ENCODE assay signal across 26 cellular contexts in genomic region chr4:107138433-107138832, GRCh38.
"Had no signal": no experiment of that assay in that cellular context is flagged by ENCODE, and none has a peak within 500 bp of the region (broad histone marks: within the 10 kb centered on the region; RNA-seq: fewer than 3 reads in every experiment).

No MANE protein-coding gene starts in this region.

- H3K27me3 ChIP-seq: heart left ventricle, ovary, transverse colon, upper lobe of left lung, vagina had no signal

- DNase-seq: heart left ventricle; kidney glomerular epithelial cell; left cardiac atrium; left ventricle myocardium inferior; mesendoderm; naive thymus-derived CD4-positive, alpha-beta T cell; ovary; retina; right cardiac atrium; stimulated activated CD4-positive, alpha-beta T cell treated with anti-CD3 and anti-CD28 coated beads, Interleukin-1b, Interleukin-23, amount 100 ng/mL, for 48 hours; stimulated activated CD4-positive, alpha-beta T cell treated with anti-CD3 and anti-CD28 coated beads, Interleukin-2, amount 100 ng/mL, for 48 hours; stimulated activated CD4-positive, alpha-beta T cell treated with anti-CD3 and anti-CD28 coated beads, Interleukin-4, amount 100 ng/mL, for 4 hours; stimulated activated CD8-positive, alpha-beta memory T cell treated with anti-CD3 and anti-CD28 coated beads, Interleukin-4, amount 100 ng/mL, for 48 hours; stimulated activated naive CD4-positive, alpha-beta T cell treated with Interleukin-2 at 50 U/mL for 16 hours; stimulated activated naive CD8-positive, alpha-beta T cell treated with anti-CD3 and anti-CD28 coated beads, Interleukin-15, amount 100 ng/mL, for 72 hours; substantia nigra; transverse colon; upper lobe of left lung had no signal

- H3K36me3 ChIP-seq: heart left ventricle, left ventricle myocardium inferior, ovary, prostate gland, transverse colon, upper lobe of left lung, vagina had no signal

- H3K27ac ChIP-seq: heart left ventricle, left ventricle myocardium inferior, ovary, prostate gland, transverse colon, upper lobe of left lung, vagina had no signal

- H3K9me3 ChIP-seq: heart left ventricle, left ventricle myocardium inferior, ovary, prostate gland, transverse colon, upper lobe of left lung, vagina had no signal

- H3K9me3 Mint-ChIP-seq: naive thymus-derived CD4-positive, alpha-beta T cell; stimulated activated memory B cell treated with anti-CD40 and anti-IgM and Interleukin-4, amounts not matched to agents 10 μg/mL and 1 μg/mL and 100 μg/mL, for 72 hours; stimulated activated naive CD8-positive, alpha-beta T cell treated with anti-CD3 and anti-CD28 coated beads, Interleukin-15, amount 100 ng/mL, for 72 hours had no signal

- H3K4me3 ChIP-seq: heart left ventricle, left ventricle myocardium inferior, lung, ovary, prostate gland, smooth muscle cell, transverse colon, upper lobe of left lung, vagina had no signal

- H3K4me1 Mint-ChIP-seq: naive thymus-derived CD4-positive, alpha-beta T cell; stimulated activated memory B cell treated with anti-CD40 and anti-IgM and Interleukin-4, amounts not matched to agents 10 μg/mL and 1 μg/mL and 100 μg/mL, for 72 hours; stimulated activated naive CD8-positive, alpha-beta T cell treated with anti-CD3 and anti-CD28 coated beads, Interleukin-15, amount 100 ng/mL, for 72 hours had no signal

- H3K27me3 Mint-ChIP-seq: natural killer cell treated with Interleukin-12 subunit alpha and Interleukin-12 subunit beta and Interleukin-15 and Interleukin-18, amount 100 ng/mL, for 72 hours; stimulated activated memory B cell treated with anti-CD40 and anti-IgM and Interleukin-4, amounts not matched to agents 10 μg/mL and 1 μg/mL and 100 μg/mL, for 72 hours; stimulated activated naive CD8-positive, alpha-beta T cell treated with anti-CD3 and anti-CD28 coated beads, Interleukin-15, amount 100 ng/mL, for 72 hours had no signal

- ATAC-seq: heart left ventricle; left cardiac atrium; naive thymus-derived CD4-positive, alpha-beta T cell; natural killer cell treated with Interleukin-12 subunit alpha and Interleukin-12 subunit beta and Interleukin-15 and Interleukin-18, amount 100 ng/mL, for 72 hours; right cardiac atrium; sciatic nerve; stimulated activated memory B cell treated with anti-CD40 and anti-IgM and Interleukin-4, amounts not matched to agents 10 μg/mL and 1 μg/mL and 100 μg/mL, for 72 hours; stimulated activated naive CD8-positive, alpha-beta T cell treated with anti-CD3 and anti-CD28 coated beads, Interleukin-15, amount 100 ng/mL, for 72 hours had no signal

- H3K4me3 Mint-ChIP-seq: mesothelial cell of epicardium; naive thymus-derived CD4-positive, alpha-beta T cell; natural killer cell treated with Interleukin-12 subunit alpha and Interleukin-12 subunit beta and Interleukin-15 and Interleukin-18, amount 100 ng/mL, for 72 hours; stimulated activated memory B cell treated with anti-CD40 and anti-IgM and Interleukin-4, amounts not matched to agents 10 μg/mL and 1 μg/mL and 100 μg/mL, for 72 hours; stimulated activated naive CD8-positive, alpha-beta T cell treated with anti-CD3 and anti-CD28 coated beads, Interleukin-15, amount 100 ng/mL, for 72 hours had no signal

- H3K4me1 ChIP-seq: heart left ventricle, left ventricle myocardium inferior, prostate gland, upper lobe of left lung, vagina had no signal

- H3K27ac Mint-ChIP-seq: mesothelial cell of epicardium; naive thymus-derived CD4-positive, alpha-beta T cell; natural killer cell treated with Interleukin-12 subunit alpha and Interleukin-12 subunit beta and Interleukin-15 and Interleukin-18, amount 100 ng/mL, for 72 hours; stimulated activated memory B cell treated with anti-CD40 and anti-IgM and Interleukin-4, amounts not matched to agents 10 μg/mL and 1 μg/mL and 100 μg/mL, for 72 hours had no signal

- H3K36me3 Mint-ChIP-seq: mesothelial cell of epicardium; naive thymus-derived CD4-positive, alpha-beta T cell; natural killer cell treated with Interleukin-12 subunit alpha and Interleukin-12 subunit beta and Interleukin-15 and Interleukin-18, amount 100 ng/mL, for 72 hours; stimulated activated memory B cell treated with anti-CD40 and anti-IgM and Interleukin-4, amounts not matched to agents 10 μg/mL and 1 μg/mL and 100 μg/mL, for 72 hours had no signal

- H3K4me2 ChIP-seq: smooth muscle cell had no signal
